In genomic region chr20:34516038-34516873, GRCh38 we compare ENCODE assay signal across 8 cellular contexts. TPM values are rescaled to one million over a fixed set of nuclear protein-coding genes. Genes with fewer than 3 reads are reported as not detected.
DNase-seq lines count a peak whose midpoint lies in the region; ATAC-seq, FAIRE-seq and TF ChIP-seq lines count a peak whose summit lies in the region.

Gene DYNLRB1, plus strand, starts transcription at chr20:34516422. Its CDS starts 37 bp downstream, at chr20:34516459.

- peaks cover 8 to 66% of the 10 kb centered on the region in 2 experiments; a peak in 3 of 4 replicates for H3K79me1 ChIP-seq in IMR-90 (ENCODE audit: low read depth in 1 of 2, low read length in 2 of 2)

- intact Hi-C loops in IMR-90 (cut with micrococcal nuclease) (no loop called here), OCI-LY7 (cut with micrococcal nuclease; ENCODE audit: unreplicated experiment) (loop anchor here (2.0 kb wide), 1 partner anchor 213 kb away; the partner anchor contains the start of gene AHCY), endothelial cell of umbilical vein (cut with micrococcal nuclease) (loop anchor here (1.0 kb wide), 1 partner anchor 10 kb away; no protein-coding TSS in a partner anchor)

- peak within 1 kb of the TSS; percentile 87 for H4K91ac ChIP-seq in IMR-90 (ENCODE audit: insufficient read depth, low read depth, low read length)

- peak within 1 kb of the TSS; percentile 65 for H3K18ac ChIP-seq in IMR-90 (ENCODE audit: low read depth, low read length)

- H3K79me2 ChIP-seq in OCI-LY7 (ENCODE audit: insufficient read depth, low read depth, low read length): peaks cover 28% of the 10 kb centered on the region
- H3K79me2 ChIP-seq in endothelial cell of umbilical vein (ENCODE audit: control insufficient read depth, insufficient read depth, low read length): peaks cover 46% of the 10 kb centered on the region

- peak within 1 kb of the TSS; percentile 76 for H3K56ac ChIP-seq in IMR-90 (ENCODE audit: extremely low read depth, insufficient read depth, low read length)

- H3K14ac ChIP-seq in IMR-90 (replicated peaks; ENCODE audit: low read depth, low read length): peak within 1 kb of the TSS; percentile 99

- H2AK5ac ChIP-seq in IMR-90 (ENCODE audit: low read depth, low read length): peak within 1 kb of the TSS; percentile 91

- H2AK9ac ChIP-seq in IMR-90 (replicated peaks; ENCODE audit: low read depth, low read length, poor library complexity): peak within 1 kb of the TSS; percentile 100

- H3K23ac ChIP-seq in IMR-90 (ENCODE audit: low read depth, low read length): peak within 1 kb of the TSS; percentile 91

- H3K36me3 ChIP-seq in IMR-90 (ENCODE audit: control insufficient read depth, insufficient read depth, low read length): peaks cover 6% of the 10 kb centered on the region
- H3K36me3 ChIP-seq in OCI-LY7 (ENCODE audit: insufficient read depth, low read length): peaks cover 11% of the 10 kb centered on the region; the same call in 1 of the 2 replicates
- H3K36me3 ChIP-seq in endothelial cell of umbilical vein (ENCODE audit: control insufficient read depth in 2 of 2, extremely low read depth in 1 of 2, insufficient read depth in 2 of 2, low read length in 2 of 2): peaks cover 0 to 2% of the 10 kb centered on the region in 2 experiments

- H4K20me1 ChIP-seq in IMR-90 (ENCODE audit: insufficient read depth, low read length): no peaks in the 10 kb centered on the region
- no peaks in the 10 kb centered on the region for H4K20me1 ChIP-seq in OCI-LY7 (ENCODE audit: insufficient read depth, low read length)
- no peaks in the 10 kb centered on the region for H4K20me1 ChIP-seq in endothelial cell of umbilical vein (replicated peaks; ENCODE audit: control insufficient read depth, extremely low read depth, insufficient read depth, low read length)

- peak within 1 kb of the TSS; percentile 95 for H3K27ac ChIP-seq in IMR-90 (ENCODE audit: insufficient read depth, low read length)
- H3K27ac ChIP-seq in OCI-LY7 (ENCODE audit: low read depth, low read length, poor library complexity, severe bottlenecking): peak within 1 kb of the TSS; percentile 29
- H3K27ac ChIP-seq in endothelial cell of umbilical vein (ENCODE audit: insufficient read depth, low read depth, low read length): peak within 1 kb of the TSS; percentile 76

- H4K5ac ChIP-seq in IMR-90 (ENCODE audit: low read depth, low read length): peak within 1 kb of the TSS; percentile 92

- H2BK5ac ChIP-seq in IMR-90 (ENCODE audit: low read depth, low read length, poor library complexity, severe bottlenecking): peak within 1 kb of the TSS; percentile 87

- H2BK120ac ChIP-seq in IMR-90 (ENCODE audit: low read depth, low read length): peak within 1 kb of the TSS; percentile 62

- peak; percentile 90 for TF ChIP-seq POLR2A in IMR-90 (IDR thresholded peaks at IDR 0.05; ENCODE audit: low read depth, low read length)
- peak; percentile 94 for TF ChIP-seq POLR2A in endothelial cell of umbilical vein (IDR thresholded peaks at IDR 0.05; ENCODE audit: low read depth, low read length)

- H3K9me2 ChIP-seq in OCI-LY7 (ENCODE audit: insufficient read depth, low read length): no peaks in the 10 kb centered on the region

- H3K9me3 ChIP-seq in IMR-90 (ENCODE audit: control insufficient read depth, insufficient read depth, low read length) (no peaks in the 10 kb centered on the region), OCI-LY7 (ENCODE audit: low read length) (no peaks in the 10 kb centered on the region), endothelial cell of umbilical vein (replicated peaks; ENCODE audit: control insufficient read depth, insufficient read depth, low read length) (no peaks in the 10 kb centered on the region)

- peak within 1 kb of the TSS; percentile 89 for H3K4me3 ChIP-seq in IMR-90 (ENCODE audit: insufficient read depth, low read depth, low read length)
- peak within 1 kb of the TSS; percentile 99 for H3K4me3 ChIP-seq in OCI-LY7 (ENCODE audit: low read depth, low read length, poor library complexity, severe bottlenecking)
- peak within 1 kb of the TSS; percentile 61 to 92 (median 79) for H3K4me3 ChIP-seq in endothelial cell of umbilical vein (replicated peaks in 1 of 3; ENCODE audit: insufficient read depth in 1 of 3, low read depth in 1 of 3, low read length in 3 of 3)

- H3K4ac ChIP-seq in IMR-90 (ENCODE audit: low read depth, low read length): peak within 1 kb of the TSS; percentile 97

- POLR2A ChIA-PET in IMR-90 (lab: Charles Lee; ENCODE audit: unreplicated experiment) (no interaction called here), OCI-LY7 (lab: Charles Lee) (interaction anchor here (0.5 to 1.5 kb wide), 7 partner anchors 14 to 760 kb away, joined by 3 to 7 read pairs (median 3); no protein-coding TSS in a partner anchor), endothelial cell of umbilical vein (lab: Charles Lee) (interaction anchor here (0.7 to 2.5 kb wide), 3 partner anchors 9 to 153 kb away, joined by 3 to 7 read pairs (median 5); partner anchors contain the start of gene ITCH)

- H3K9me1 ChIP-seq in IMR-90 (ENCODE audit: insufficient read depth, low read length): peaks cover 8% of the 10 kb centered on the region
- H3K9me1 ChIP-seq in endothelial cell of umbilical vein (replicated peaks; ENCODE audit: control insufficient read depth, extremely low read depth, insufficient read depth, low read length): no peaks in the 10 kb centered on the region

- TF ChIP-seq CTCF in D721Med (IDR thresholded peaks at IDR 0.05; ENCODE audit: insufficient read depth, missing control alignments) (no peak), IMR-90 (conservative IDR thresholded peaks at IDR 0.05; ENCODE audit: low read depth, low read length) (no peak), OCI-LY7 (conservative IDR thresholded peaks at IDR 0.05; ENCODE audit: low read length) (no peak), endothelial cell of umbilical vein (IDR thresholded peaks at IDR 0.05; ENCODE audit: extremely low read depth in 1 of 2, insufficient read depth in 1 of 2, low read depth in 1 of 2, low read length in 2 of 2) (no peak)

- H2BK15ac ChIP-seq in IMR-90 (ENCODE audit: low read depth, low read length): peak within 1 kb of the TSS; percentile 30; the same call in 1 of the 3 replicates

- dilution Hi-C loops in IMR-90 (cut with HindIII; ENCODE audit: low sequenced_read_pairs, unreplicated experiment): no loop called here
- dilution Hi-C loops in endothelial cell of umbilical vein (cut with MboI; ENCODE audit: extremely low pct_ligation_motif_present, low sequenced_read_pairs): no loop called here

- H3K9ac ChIP-seq in IMR-90 (ENCODE audit: low read depth, low read length): peak within 1 kb of the TSS; percentile 84
- H3K9ac ChIP-seq in endothelial cell of umbilical vein (replicated peaks; ENCODE audit: extremely low read depth, insufficient read depth, low read length): peak within 1 kb of the TSS; percentile 84

- BruUV-seq in IMR-90 (replicated peaks; lab: Mats Ljungman, UMichigan): no TSS peak
- TSS peak; percentile 59 for BruUV-seq in OCI-LY7 (replicated peaks; lab: Mats Ljungman, UMichigan)
- BruUV-seq in endothelial cell of umbilical vein (replicated peaks; lab: Mats Ljungman, UMichigan): TSS peak; percentile 61

- CTCF ChIA-PET in IMR-90 (lab: Yijun Ruan, JAX) (interaction anchor here (0.6 to 4.3 kb wide), 2 partner anchors 193 to 204 kb away, joined by 3 to 24 read pairs; no protein-coding TSS in a partner anchor), OCI-LY7 (lab: Charles Lee; ENCODE audit: unreplicated experiment) (interaction anchor here (1.5 to 2.4 kb wide), 2 partner anchors 9 to 204 kb away, joined by 3 to 11 read pairs; no protein-coding TSS in a partner anchor), endothelial cell of umbilical vein (lab: Charles Lee) (interaction anchor here (0.9 to 3.0 kb wide), 12 partner anchors 9 to 326 kb away, joined by 3 to 54 read pairs (median 4); no protein-coding TSS in a partner anchor)

- WGBS in IMR-90 (ENCODE audit: extremely low coverage in 2 of 2, insufficient read length in 1 of 2), 2 experiments: 1% methylated on average over 42 of the region's 61 CpGs; no CpG with 5 or more reads in 1 of the 2 experiments

- peak within 1 kb of the TSS; percentile 57; the same call in 1 of the 2 replicates for H2BK20ac ChIP-seq in IMR-90 (ENCODE audit: low read depth, low read length)

- peak within 1 kb of the TSS; percentile 94 for H2AFZ ChIP-seq in IMR-90 (replicated peaks; ENCODE audit: low read length, poor library complexity)
- H2AFZ ChIP-seq in OCI-LY7 (ENCODE audit: low read length): peak within 1 kb of the TSS; percentile 93
- peak within 1 kb of the TSS; percentile 2 for H2AFZ ChIP-seq in endothelial cell of umbilical vein (ENCODE audit: low read depth, low read length)

- H3K27me3 ChIP-seq in IMR-90 (ENCODE audit: control insufficient read depth, insufficient read depth, low read length) (no peaks in the 10 kb centered on the region), endothelial cell of umbilical vein (ENCODE audit: control insufficient read depth in 2 of 2, insufficient read depth in 2 of 2, low read length in 2 of 2) (no peaks in the 10 kb centered on the region)

- H4K8ac ChIP-seq in IMR-90 (ENCODE audit: low read depth in 2 of 2, low read length in 2 of 2): peak within 1 kb of the TSS; percentile 81 to 91

- H3K4me1 ChIP-seq in IMR-90 (ENCODE audit: control insufficient read depth, insufficient read depth, low read length): peaks cover 7% of the 10 kb centered on the region; the same call in 1 of the 2 replicates
- peaks cover 19% of the 10 kb centered on the region for H3K4me1 ChIP-seq in OCI-LY7 (ENCODE audit: insufficient read depth, low read length, poor library complexity, severe bottlenecking)
- H3K4me1 ChIP-seq in endothelial cell of umbilical vein (ENCODE audit: control insufficient read depth, extremely low read depth, insufficient read depth, low read length): peaks cover 16% of the 10 kb centered on the region

- peak within 1 kb of the TSS; percentile 80 for H3K4me2 ChIP-seq in IMR-90 (ENCODE audit: low read depth, low read length)
- H3K4me2 ChIP-seq in OCI-LY7 (ENCODE audit: low read length): peak within 1 kb of the TSS; percentile 95
- H3K4me2 ChIP-seq in endothelial cell of umbilical vein (ENCODE audit: insufficient read depth, low read length): peak within 1 kb of the TSS; percentile 91

- in situ Hi-C loops in IMR-90 (cut with MboI; ENCODE audit: low sequenced_read_pairs): loop anchor here (5.0 kb wide), 1 partner anchor 204 kb away; no protein-coding TSS in a partner anchor

- FAIRE-seq in D721Med (lab: Jason Lieb, UNC): no peak
- FAIRE-seq in endothelial cell of umbilical vein (lab: Jason Lieb, UNC): peak; percentile 90

- DNase-seq in D721Med (ENCODE audit: insufficient read length, low spot score) (peak; percentile 76), IMR-90 (peak; percentile 96), OCI-LY7 (ENCODE audit: low spot score) (peak; percentile 99), activated T-cell treated with anti-CD3 and anti-CD28 coated beads for 1 hour (ENCODE audit: low read depth) (peak; percentile 96), endothelial cell of umbilical vein (ENCODE audit: low read depth, low spot score) (peak; percentile 98), midbrain (lab: John Stamatoyannopoulos, UW) (peak; percentile 97)
- peak; percentile 89 to 90 for DNase-seq in stimulated activated CD8-positive, alpha-beta memory T cell treated with anti-CD3 and anti-CD28 coated beads, Interleukin-15, amount 100 ng/mL, for 48 hours (ENCODE audit: low read depth in 2 of 2)

- no peak for TF ChIP-seq RAD21 in IMR-90 (IDR thresholded peaks at IDR 0.05; ENCODE audit: low read length)

- peak; percentile 67 for ATAC-seq in GM21526 (IDR thresholded peaks at IDR 0.05; ENCODE audit: low FRiP score, unreplicated experiment)
- ATAC-seq in IMR-90 (ENCODE audit: low read depth): peak; percentile 89

RNA-seq across cellular contexts. Expression of gene DYNLRB1, which starts in this region (rescaled TPM):
- total RNA-seq in IMR-90 (2012; rRNA removed) (78.0 and 82.4 TPM in 2 replicates), OCI-LY7 (2022) (94.2 and 99.8 TPM in 2 replicates), endothelial cell of umbilical vein (133 and 142 TPM in 2 replicates)
- polyA plus RNA-seq in IMR-90 (2012; rRNA removed) (380 and 406 TPM in 2 replicates), endothelial cell of umbilical vein (238 and 245 TPM in 2 replicates)
- 425 and 634 TPM in 2 replicates for polyA plus RNA-seq in IMR-90 (2012; cell fraction: cytosol; rRNA removed)
- polyA plus RNA-seq in IMR-90 (2012; cell fraction: nucleus; rRNA removed; ENCODE audit: low replicate concordance): 82.6 and 188 TPM in 2 replicates
- 128 and 155 TPM in 2 replicates for total RNA-seq in OCI-LY7 (2014; rRNA removed; shearing (Covaris generic))
- 271 and 367 TPM in 2 replicates for polyA plus RNA-seq in endothelial cell of umbilical vein (2011; cell fraction: cytosol; rRNA removed)
- polyA plus RNA-seq in endothelial cell of umbilical vein (2011; cell fraction: nucleus; rRNA removed): 104 and 127 TPM in 2 replicates
- 327 and 368 TPM in 2 replicates for polyA plus RNA-seq in endothelial cell of umbilical vein (2012)
- 207 and 226 TPM in 2 replicates for polyA minus RNA-seq in endothelial cell of umbilical vein
- 73.9 TPM for polyA minus RNA-seq in endothelial cell of umbilical vein (2011; cell fraction: cytosol; rRNA and poly(A)+ RNA removed)
- polyA minus RNA-seq in endothelial cell of umbilical vein (2011; cell fraction: nucleus; rRNA and poly(A)+ RNA removed): 46.8 and 47.4 TPM in 2 replicates

Comparison
In these comparisons a context has a peak if more than half of its experiments do, and no peak if none do; other contexts are left out.
1. Peak in every context shown above with its lines: DNase-seq, ATAC-seq, H3K4me3 ChIP-seq and H3K27ac ChIP-seq.
2. H2AFZ ChIP-seq: peak in every context shown above with its lines; median percentile 94 in IMR-90; 93 in OCI-LY7; 2 in endothelial cell of umbilical vein.
3. H3K27ac ChIP-seq: peak in every context shown above with its lines; median percentile 95 in IMR-90; 76 in endothelial cell of umbilical vein; 29 in OCI-LY7.